Comparison of ENCODE assay signal across 25 cellular contexts in the genomic region with DNA sequence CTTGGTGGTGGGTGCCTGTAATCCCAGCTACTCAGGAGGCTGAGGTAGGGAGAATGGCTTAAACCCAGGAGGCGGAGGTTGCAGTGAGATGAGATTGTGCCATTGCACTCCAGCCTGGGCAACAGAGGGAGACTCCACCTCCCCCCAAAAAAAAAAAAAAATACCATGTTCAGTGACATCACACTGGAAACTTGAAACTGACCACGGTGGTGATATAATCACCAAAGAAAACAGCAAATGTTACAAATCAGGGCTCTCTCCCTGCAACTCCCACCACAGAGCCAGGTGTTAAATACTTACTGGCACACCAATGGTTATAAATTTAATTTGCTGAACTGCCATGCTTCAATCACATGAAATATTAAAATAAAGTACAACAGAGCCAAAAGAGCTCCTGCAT.
A peak's percentile ranks its signal among the peaks of the same experiment; 100 is the strongest.
DNase-seq lines count a peak whose midpoint lies in the region; TF ChIP-seq lines count a peak whose summit lies in the region.
"Had no signal": no experiment of that assay in that cellular context is flagged by ENCODE, and none has a peak within 500 bp of the region (broad histone marks: within the 10 kb centered on the region; RNA-seq: fewer than 3 reads in every experiment).

No MANE protein-coding gene starts in this region.

- H3K27me3 ChIP-seq in SU-DHL-6 (ENCODE audit: low read length), result no peaks in the 10 kb centered on the region
- no peaks in the 10 kb centered on the region for H3K27me3 ChIP-seq in suprapubic skin
- H3K27me3 ChIP-seq: BE2C, uterus had no signal

- TF ChIP-seq CTCF in SU-DHL-6 (IDR thresholded peaks at IDR 0.05; ENCODE audit: insufficient read depth, low read length, poor library complexity, severe bottlenecking) (no peak), suprapubic skin (IDR thresholded peaks at IDR 0.05) (no peak)

- WGBS in suprapubic skin, result 81% methylated on average over 2 of the region's 2 CpGs

- H4K20me1 ChIP-seq in SU-DHL-6 (ENCODE audit: low read depth, low read length), result no peaks in the 10 kb centered on the region

- CTCF ChIA-PET in HEK293T (lab: Yijun Ruan, JAX), result no interaction called here

- POLR2A ChIA-PET in HEK293T (lab: Yijun Ruan, JAX), result no interaction called here

- H3K4me2 ChIP-seq in SU-DHL-6 (ENCODE audit: low read depth, low read length, poor library complexity, severe bottlenecking), result peak overlapping the region; percentile 42

- peaks cover 99% of the 10 kb centered on the region for H3K79me2 ChIP-seq in SU-DHL-6 (ENCODE audit: insufficient read depth, low read length)

- H3K4me3 ChIP-seq in SU-DHL-6 (ENCODE audit: insufficient read depth, low read length, poor library complexity, severe bottlenecking), result no peak overlapping the region
- no peak overlapping the region for H3K4me3 ChIP-seq in suprapubic skin
- H3K4me3 ChIP-seq: uterus had no signal

- DNase-seq in Daoy (ENCODE audit: low read depth), result peak; percentile 81
- DNase-seq in HEK293T (ENCODE audit: extremely low spot score), result no peak
- peak; percentile 40 for DNase-seq in left kidney (ENCODE audit: low read depth, low spot score)
- no peak for DNase-seq in suprapubic skin (ENCODE audit: low spot score in 2 of 2)
- no peak for DNase-seq in NCI-H2029 (lab: John Stamatoyannopoulos, UW)
- DNase-seq in LoVo (ENCODE audit: low spot score), result no peak
- DNase-seq: activated CD4-positive, alpha-beta T cell treated with anti-CD3 and anti-CD28 coated beads, Interleukin-2, amount 50 U/mL, for 4 hours; activated CD8-positive, alpha-beta memory T cell treated with anti-CD3 and anti-CD28 coated beads, Interleukin-2, amount 10 ng/mL, durations not matched to agents 7 days and 5 days; activated naive CD4-positive, alpha-beta T cell; activated T-cell treated with anti-CD3 and anti-CD28 coated beads, Interleukin-2, amount 50 U/mL, for 48 hours; CD8-positive, alpha-beta T cell; effector memory CD8-positive, alpha-beta T cell; head of caudate nucleus; islet precursor cell; naive B cell; NCI-H1092 treated with DMSO at 0.1 percent for 48 hours; NCI-H187 treated with DMSO at 0.1 percent for 48 hours; NCI-H2227 treated with DMSO at 0.1 percent for 48 hours; NCI-H526 treated with DMSO at 0.1 percent for 48 hours; stimulated activated CD4-positive, alpha-beta T cell treated with anti-CD3 and anti-CD28 coated beads, Interleukin-12 subunit alpha, Interleukin-12 subunit beta, amount 100 ng/mL, for 4 hours; stimulated activated CD4-positive, alpha-beta T cell treated with anti-CD3 and anti-CD28 coated beads, Interleukin-2, amount 100 ng/mL, for 48 hours; stimulated activated naive CD8-positive, alpha-beta T cell treated with anti-CD3 and anti-CD28 coated beads, Interleukin-15, amount 100 ng/mL, for 72 hours; uterus had no signal

- no peak for TF ChIP-seq POLR2A in suprapubic skin (IDR thresholded peaks at IDR 0.05)

- H3K27ac ChIP-seq in SU-DHL-6 (ENCODE audit: low read depth, low read length) (peak overlapping the region; percentile 98), suprapubic skin (no peak overlapping the region)
- H3K27ac ChIP-seq: uterus had no signal

- H3K9ac ChIP-seq in SU-DHL-6 (ENCODE audit: low read length), result peak overlapping the region; percentile 76; the same call in 1 of the 2 replicates

- H3K9me3 ChIP-seq in SU-DHL-6 (ENCODE audit: insufficient read depth, low read length) (no peaks in the 10 kb centered on the region), suprapubic skin (no peaks in the 10 kb centered on the region)
- H3K9me3 ChIP-seq: BE2C, uterus had no signal

- H3K36me3 ChIP-seq in SU-DHL-6 (ENCODE audit: low read length) (no peaks in the 10 kb centered on the region), suprapubic skin (no peaks in the 10 kb centered on the region)
- H3K36me3 ChIP-seq: BE2C, uterus had no signal

- peaks cover 48% of the 10 kb centered on the region for H3F3A ChIP-seq in SU-DHL-6 (ENCODE audit: insufficient read depth)

- TF ChIP-seq EP300 in suprapubic skin (IDR thresholded peaks at IDR 0.05), result no peak

- no peaks in the 10 kb centered on the region for H3K9me2 ChIP-seq in SU-DHL-6 (replicated peaks; ENCODE audit: insufficient read depth, low read length)

- H2AFZ ChIP-seq in SU-DHL-6 (ENCODE audit: low read depth, low read length, severe bottlenecking), result no peak overlapping the region

- H3K4me1 ChIP-seq in suprapubic skin, result peaks cover 33% of the 10 kb centered on the region

TF ChIP-seq in HEK293T, 16 proteins besides CTCF, POLR2A, EP300 and RAD21:
- no peak for TF ChIP-seq NFRKB (IDR thresholded peaks at IDR 0.05)
- TF ChIP-seq, protein P1, sequence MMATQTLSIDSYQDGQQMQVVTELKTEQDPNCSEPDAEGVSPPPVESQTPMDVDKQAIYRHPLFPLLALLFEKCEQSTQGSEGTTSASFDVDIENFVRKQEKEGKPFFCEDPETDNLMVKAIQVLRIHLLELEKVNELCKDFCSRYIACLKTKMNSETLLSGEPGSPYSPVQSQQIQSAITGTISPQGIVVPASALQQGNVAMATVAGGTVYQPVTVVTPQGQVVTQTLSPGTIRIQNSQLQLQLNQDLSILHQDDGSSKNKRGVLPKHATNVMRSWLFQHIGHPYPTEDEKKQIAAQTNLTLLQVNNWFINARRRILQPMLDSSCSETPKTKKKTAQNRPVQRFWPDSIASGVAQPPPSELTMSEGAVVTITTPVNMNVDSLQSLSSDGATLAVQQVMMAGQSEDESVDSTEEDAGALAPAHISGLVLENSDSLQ (IDR thresholded peaks at IDR 0.05), result no peak
- TF ChIP-seq ARNT (IDR thresholded peaks at IDR 0.05), result peak; percentile 75; the same call in 1 of the 2 replicates
- TF ChIP-seq ELF4 (IDR thresholded peaks at IDR 0.05), result no peak
- no peak for TF ChIP-seq BHLHE40 (IDR thresholded peaks at IDR 0.05; ENCODE audit: borderline replicate concordance)
- TF ChIP-seq FOXM1 (IDR thresholded peaks at IDR 0.05; ENCODE audit: borderline replicate concordance), result no peak
- TF ChIP-seq ZNF384 (IDR thresholded peaks at IDR 0.05), result peak; percentile 93
- TF ChIP-seq LEF1 (IDR thresholded peaks at IDR 0.05; ENCODE audit: borderline replicate concordance), result no peak
- no peak for TF ChIP-seq FOXA1 (IDR thresholded peaks at IDR 0.05)
- TF ChIP-seq CTBP1 (IDR thresholded peaks at IDR 0.05; ENCODE audit: borderline replicate concordance), result peak; percentile 48; the same call in 1 of the 2 replicates
- no peak for TF ChIP-seq SP1 (IDR thresholded peaks at IDR 0.05)
- no peak for TF ChIP-seq FOXK2 (IDR thresholded peaks at IDR 0.05)
- no peak for TF ChIP-seq TARDBP (IDR thresholded peaks at IDR 0.05)
- no peak for TF ChIP-seq HDGF (IDR thresholded peaks at IDR 0.05; ENCODE audit: borderline replicate concordance)
- TF ChIP-seq SUZ12 (IDR thresholded peaks at IDR 0.05), result no peak
- no peak for TF ChIP-seq L3MBTL2 (conservative IDR thresholded peaks at IDR 0.05)

Comparison
In these comparisons a context has a peak if more than half of its experiments do, and no peak if none do; other contexts are left out.
1. DNase-seq: peak in Daoy (single experiment) and left kidney (single experiment); none in HEK293T (single experiment), suprapubic skin (0 of 2), NCI-H2029 (single experiment) and LoVo (single experiment).